In the genomic region with DNA sequence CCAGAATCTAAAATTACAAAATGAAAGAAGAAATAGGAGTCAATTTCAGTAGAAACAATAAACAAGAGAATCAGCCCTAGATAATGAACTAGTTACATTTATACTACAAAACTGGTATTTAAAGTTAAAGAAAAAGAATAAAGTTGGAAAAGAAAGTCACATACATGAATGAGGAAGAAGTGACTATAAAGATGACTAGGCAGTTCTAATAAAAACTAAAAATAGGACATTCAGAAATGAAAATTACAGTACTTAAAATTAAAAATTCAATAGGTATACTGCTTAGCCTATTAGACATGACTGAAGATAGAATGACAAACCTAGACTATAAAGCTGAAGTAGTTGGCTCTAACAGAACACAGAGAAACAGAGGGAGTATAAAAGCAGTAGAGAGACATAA, we compare ENCODE assay signal across 21 cellular contexts.
DNase-seq lines count a peak whose midpoint lies in the region; ATAC-seq, FAIRE-seq and TF ChIP-seq lines count a peak whose summit lies in the region.
"Had no signal": no experiment of that assay in that cellular context is flagged by ENCODE, and none has a peak within 500 bp of the region (broad histone marks: within the 10 kb centered on the region; RNA-seq: fewer than 3 reads in every experiment).

No MANE protein-coding gene starts in this region.

- H3K4ac ChIP-seq in mesendoderm (ENCODE audit: low read depth, low read length) = no peak overlapping the region

- no peak overlapping the region for H2BK120ac ChIP-seq in mesendoderm (ENCODE audit: low read depth, low read length)

- no peaks in the 10 kb centered on the region for H3K27me3 ChIP-seq in mammary epithelial cell (ENCODE audit: insufficient read depth, low read length)
- H3K27me3 ChIP-seq in astrocyte (ENCODE audit: insufficient read depth, low read length) = no peaks in the 10 kb centered on the region
- H3K27me3 ChIP-seq in muscle layer of duodenum (ENCODE audit: low read depth, low read length) = no peaks in the 10 kb centered on the region
- H3K27me3 ChIP-seq in mesendoderm (ENCODE audit: insufficient read depth, low read length, poor library complexity) = no peaks in the 10 kb centered on the region
- H3K27me3 ChIP-seq: cardiac muscle cell, neural progenitor cell had no signal

- in situ Hi-C loops in mammary epithelial cell (cut with MboI; ENCODE audit: low sequenced_read_pairs in 2 of 2) = no loop called here

- no peak for TF ChIP-seq CTCF in MCF 10A (IDR thresholded peaks at IDR 0.05; ENCODE audit: unreplicated experiment)
- TF ChIP-seq CTCF in mammary epithelial cell (conservative IDR thresholded peaks at IDR 0.05 in 1 of 2, IDR thresholded peaks at IDR 0.05 in 1 of 2; ENCODE audit: extremely low read depth in 1 of 2, insufficient read depth in 1 of 2, low read depth in 1 of 2, low read length in 2 of 2) = no peak
- no peak for TF ChIP-seq CTCF in astrocyte (IDR thresholded peaks at IDR 0.05; ENCODE audit: insufficient read depth, low read depth, low read length)

- no peak for FAIRE-seq in astrocyte (lab: Jason Lieb, UNC)

- H3K36me3 Mint-ChIP-seq in MCF 10A (ENCODE audit: insufficient read depth, unreplicated experiment) = no peaks in the 10 kb centered on the region
- H3K36me3 Mint-ChIP-seq in astrocyte (ENCODE audit: low read depth, unreplicated experiment) = no peaks in the 10 kb centered on the region
- H3K36me3 Mint-ChIP-seq: immature natural killer cell, neural progenitor cell had no signal

- intact Hi-C loops in MCF 10A (cut with micrococcal nuclease) = loop anchor here (10.0 kb wide), 1 partner anchor 88 kb away; no protein-coding TSS in a partner anchor
- intact Hi-C loops in mammary epithelial cell (cut with micrococcal nuclease) = loop anchor here (10.0 kb wide), 1 partner anchor 128 kb away; no protein-coding TSS in a partner anchor

- H2BK5ac ChIP-seq in mesendoderm (ENCODE audit: low read length) = no peak overlapping the region

- no peak for DNase-seq in MCF 10A (ENCODE audit: unreplicated experiment)
- no peak for DNase-seq in mammary epithelial cell
- no peak for DNase-seq in astrocyte (ENCODE audit: low read depth)
- no peak for DNase-seq in HPDE6-E6E7 (ENCODE audit: extremely low spot score)
- no peak for DNase-seq in NCI-H526 treated with DMSO at 0.1 percent for 48 hours (lab: John Stamatoyannopoulos, UW)
- DNase-seq in mesendoderm = no peak
- DNase-seq: activated CD4-positive, alpha-beta memory T cell treated with anti-CD3 and anti-CD28 coated beads, Interleukin-2, amount 10 ng/mL, durations not matched to agents 7 days and 5 days; activated gamma-delta T cell treated with Interleukin-2 at 50 U/mL for 16 hours; immature natural killer cell; left ventricle myocardium superior; mucosa of descending colon; NCI-H1436; NCI-H510A treated with DMSO at 0.1 percent for 48 hours; psoas muscle; stimulated activated CD4-positive, alpha-beta T cell treated with anti-CD3 and anti-CD28 coated beads, Interleukin-2, amount 100 ng/mL, for 48 hours had no signal

- H3K56ac ChIP-seq in mesendoderm (ENCODE audit: low read length) = no peak overlapping the region

- no peaks in the 10 kb centered on the region for H3K9me3 ChIP-seq in mammary epithelial cell (replicated peaks; ENCODE audit: insufficient read depth, low read length)
- no peaks in the 10 kb centered on the region for H3K9me3 ChIP-seq in astrocyte (ENCODE audit: insufficient read depth, low read depth, low read length)
- no peaks in the 10 kb centered on the region for H3K9me3 ChIP-seq in muscle layer of duodenum (ENCODE audit: control insufficient read depth in 1 of 2, low read length in 2 of 2)
- H3K9me3 ChIP-seq: mucosa of descending colon, psoas muscle had no signal

- no TSS peak for BruUV-seq in MCF 10A (replicated peaks; lab: Mats Ljungman, UMichigan)
- no TSS peak for BruUV-seq in mammary epithelial cell (replicated peaks; lab: Mats Ljungman, UMichigan)

- no peaks in the 10 kb centered on the region for H3K79me2 ChIP-seq in mammary epithelial cell (ENCODE audit: insufficient read depth, low read length)
- no peaks in the 10 kb centered on the region for H3K79me2 ChIP-seq in astrocyte (ENCODE audit: insufficient read depth, low read length)
- no peaks in the 10 kb centered on the region for H3K79me2 ChIP-seq in mesendoderm (ENCODE audit: control insufficient read depth, insufficient read depth, low read length)

- dilution Hi-C loops in mammary epithelial cell (cut with HindIII; ENCODE audit: low sequenced_read_pairs) = no loop called here

- no peaks in the 10 kb centered on the region for H3K79me1 ChIP-seq in mesendoderm (ENCODE audit: low read length)

- no peak overlapping the region for H3K18ac ChIP-seq in mesendoderm (ENCODE audit: low read length)

- H2AFZ ChIP-seq in mammary epithelial cell (ENCODE audit: low read depth, low read length) (no peak overlapping the region), astrocyte (ENCODE audit: low read depth, low read length) (no peak overlapping the region)
- H2AFZ ChIP-seq: neural progenitor cell had no signal

- H2BK15ac ChIP-seq in mesendoderm (replicated peaks; ENCODE audit: low read depth) = no peak overlapping the region

- H4K5ac ChIP-seq in mesendoderm (ENCODE audit: low read length) = no peak overlapping the region

- H3K4me2 ChIP-seq in mammary epithelial cell (ENCODE audit: insufficient read depth, low read depth, low read length) (no peak overlapping the region), astrocyte (ENCODE audit: low read length) (no peak overlapping the region), mesendoderm (ENCODE audit: low read length) (no peak overlapping the region)
- H3K4me2 ChIP-seq: neural progenitor cell had no signal

- H3K9me3 Mint-ChIP-seq in MCF 10A (ENCODE audit: unreplicated experiment) (no peaks in the 10 kb centered on the region), astrocyte (ENCODE audit: unreplicated experiment) (no peaks in the 10 kb centered on the region)
- H3K9me3 Mint-ChIP-seq: activated CD4-positive, alpha-beta memory T cell treated with anti-CD3 and anti-CD28 coated beads, Interleukin-2, amount 10 ng/mL, durations not matched to agents 7 days and 5 days; neural progenitor cell; stimulated activated naive CD8-positive, alpha-beta T cell treated with anti-CD3 and anti-CD28 coated beads, Interleukin-15, Interleukin-2, amounts not matched to agents 100 ng/mL and 50 ng/mL, for 24 hours had no signal

- H4K20me1 ChIP-seq in mammary epithelial cell (ENCODE audit: insufficient read depth, low read length) = no peaks in the 10 kb centered on the region
- no peaks in the 10 kb centered on the region for H4K20me1 ChIP-seq in astrocyte (ENCODE audit: insufficient read depth, low read length)

- no peak overlapping the region for H4K8ac ChIP-seq in mesendoderm (ENCODE audit: low read depth, low read length)

- no peak overlapping the region for H2AK5ac ChIP-seq in mesendoderm (ENCODE audit: low read length)

- no peak overlapping the region for H3K4me3 Mint-ChIP-seq in MCF 10A (ENCODE audit: unreplicated experiment)
- no peak overlapping the region for H3K4me3 Mint-ChIP-seq in astrocyte (ENCODE audit: unreplicated experiment)
- H3K4me3 Mint-ChIP-seq: activated CD4-positive, alpha-beta memory T cell treated with anti-CD3 and anti-CD28 coated beads, Interleukin-2, amount 10 ng/mL, durations not matched to agents 7 days and 5 days; immature natural killer cell; neural progenitor cell; stimulated activated naive CD8-positive, alpha-beta T cell treated with anti-CD3 and anti-CD28 coated beads, Interleukin-15, Interleukin-2, amounts not matched to agents 100 ng/mL and 50 ng/mL, for 24 hours had no signal

- H3K4me1 ChIP-seq in mammary epithelial cell (ENCODE audit: insufficient read depth, low read length) = peaks cover 16% of the 10 kb centered on the region
- H3K4me1 ChIP-seq in astrocyte (ENCODE audit: insufficient read depth, low read length) = peaks cover 29% of the 10 kb centered on the region
- peaks cover 0 to 9% of the 10 kb centered on the region in 2 donors for H3K4me1 ChIP-seq in muscle layer of duodenum (ENCODE audit: control insufficient read depth in 1 of 2, insufficient read depth in 2 of 2, low read length in 2 of 2)
- H3K4me1 ChIP-seq in mesendoderm (ENCODE audit: control insufficient read depth, low read depth, low read length) = no peaks in the 10 kb centered on the region
- H3K4me1 ChIP-seq: neural progenitor cell, psoas muscle had no signal

- H3K27ac Mint-ChIP-seq in MCF 10A (ENCODE audit: low read depth, unreplicated experiment) (peak overlapping the region; percentile 90), astrocyte (ENCODE audit: unreplicated experiment) (peak overlapping the region; percentile 70)
- H3K27ac Mint-ChIP-seq: activated CD4-positive, alpha-beta memory T cell treated with anti-CD3 and anti-CD28 coated beads, Interleukin-2, amount 10 ng/mL, durations not matched to agents 7 days and 5 days; immature natural killer cell; neural progenitor cell; stimulated activated naive CD8-positive, alpha-beta T cell treated with anti-CD3 and anti-CD28 coated beads, Interleukin-15, Interleukin-2, amounts not matched to agents 100 ng/mL and 50 ng/mL, for 24 hours had no signal

- H3K23ac ChIP-seq in mesendoderm (ENCODE audit: low read length) = no peak overlapping the region

- no peak overlapping the region for H3K9ac ChIP-seq in mammary epithelial cell (ENCODE audit: insufficient read depth, low read length)
- no peak overlapping the region for H3K9ac ChIP-seq in astrocyte (ENCODE audit: low read length)
- H3K9ac ChIP-seq in mesendoderm (ENCODE audit: low read length) = no peak overlapping the region
- H3K9ac ChIP-seq: neural progenitor cell had no signal

- no peaks in the 10 kb centered on the region for H3K36me3 ChIP-seq in mammary epithelial cell (ENCODE audit: insufficient read depth, low read length)
- H3K36me3 ChIP-seq in astrocyte (ENCODE audit: insufficient read depth, low read length) = no peaks in the 10 kb centered on the region
- no peaks in the 10 kb centered on the region for H3K36me3 ChIP-seq in muscle layer of duodenum (ENCODE audit: control insufficient read depth in 1 of 2, insufficient read depth in 2 of 2, low read length in 2 of 2)
- no peaks in the 10 kb centered on the region for H3K36me3 ChIP-seq in mesendoderm (ENCODE audit: control insufficient read depth, insufficient read depth, low read length)
- H3K36me3 ChIP-seq: cardiac muscle cell, neural progenitor cell had no signal

- H3K4me1 Mint-ChIP-seq in MCF 10A (ENCODE audit: insufficient read depth, unreplicated experiment) (peaks cover 39% of the 10 kb centered on the region), astrocyte (ENCODE audit: low read depth, unreplicated experiment) (peaks cover 33% of the 10 kb centered on the region)
- H3K4me1 Mint-ChIP-seq: immature natural killer cell, neural progenitor cell had no signal

- ATAC-seq in GM19452 (IDR thresholded peaks at IDR 0.05; ENCODE audit: unreplicated experiment) = no peak
- ATAC-seq: left ventricle myocardium superior, mucosa of descending colon, psoas muscle had no signal

- CTCF ChIA-PET in MCF 10A (lab: Yijun Ruan, JAX) = interaction anchor here (0.8 to 1.4 kb wide), 5 partner anchors 103 to 516 kb away, joined by 3 to 5 read pairs (median 3); no protein-coding TSS in a partner anchor
- CTCF ChIA-PET in mammary epithelial cell (lab: Charles Lee; ENCODE audit: low non-redundant PET) = no interaction called here

- H3K27me3 Mint-ChIP-seq in MCF 10A (ENCODE audit: insufficient read depth, unreplicated experiment) (no peaks in the 10 kb centered on the region), astrocyte (ENCODE audit: low read depth, unreplicated experiment) (no peaks in the 10 kb centered on the region)
- H3K27me3 Mint-ChIP-seq: activated CD4-positive, alpha-beta memory T cell treated with anti-CD3 and anti-CD28 coated beads, Interleukin-2, amount 10 ng/mL, durations not matched to agents 7 days and 5 days had no signal

- no peak overlapping the region for H3K4me3 ChIP-seq in mammary epithelial cell (replicated peaks in 1 of 3; ENCODE audit: insufficient read depth in 1 of 3, low read depth in 2 of 3, low read length in 3 of 3)
- no peak overlapping the region for H3K4me3 ChIP-seq in astrocyte (ENCODE audit: insufficient read depth, low read depth, low read length)
- H3K4me3 ChIP-seq in muscle layer of duodenum (ENCODE audit: low read depth in 1 of 2, low read length in 2 of 2) = no peak overlapping the region
- H3K4me3 ChIP-seq in mesendoderm (ENCODE audit: low read length) = no peak overlapping the region
- H3K4me3 ChIP-seq: cardiac muscle cell, mucosa of descending colon, neural progenitor cell, psoas muscle, skin epidermis had no signal

- POLR2A ChIA-PET in MCF 10A (lab: Yijun Ruan, JAX) = interaction anchor here (0.9 to 3.1 kb wide), 11 partner anchors 11 to 240 kb away, joined by 3 to 29 read pairs (median 4); no protein-coding TSS in a partner anchor

- H3K27ac ChIP-seq in mammary epithelial cell (ENCODE audit: insufficient read depth, low read depth, low read length) (no peak overlapping the region), astrocyte (ENCODE audit: low read depth, low read length) (no peak overlapping the region), muscle layer of duodenum (ENCODE audit: low read length) (peak overlapping the region; percentile 28), mesendoderm (ENCODE audit: low read depth, low read length) (no peak overlapping the region)
- H3K27ac ChIP-seq: cardiac muscle cell, neural progenitor cell, psoas muscle had no signal
